ENCODE assay signal across 17 cellular contexts in genomic region chr11:67727066-67728040, GRCh38. TPM values are rescaled to one million over a fixed set of nuclear protein-coding genes. Genes with fewer than 3 reads are reported as not detected.
DNase-seq lines count a peak whose midpoint lies in the region; ATAC-seq and TF ChIP-seq lines count a peak whose summit lies in the region.
"Not testable (repeated sequence)": the region's sequence is repeated elsewhere in the genome, so short reads cannot be mapped to it uniquely, and the experiment has no call there.
"Had no signal": no experiment of that assay in that cellular context is flagged by ENCODE, and none has a peak within 500 bp of the region (broad histone marks: within the 10 kb centered on the region; RNA-seq: fewer than 3 reads in every experiment).

No MANE protein-coding gene starts in this region.

- H3K4me1 Mint-ChIP-seq in activated naive CD8-positive, alpha-beta T cell (ENCODE audit: low read depth) = peaks cover 18% of the 10 kb centered on the region
- peaks cover 12% of the 10 kb centered on the region for H3K4me1 Mint-ChIP-seq in memory B cell
- peaks cover 30% of the 10 kb centered on the region for H3K4me1 Mint-ChIP-seq in type B pancreatic cell (ENCODE audit: unreplicated experiment)

- peak; percentile 49 for ATAC-seq in memory B cell (ENCODE audit: low read depth)

- DNase-seq in HuH-7.5 (ENCODE audit: low spot score) = peak; percentile 5
- peak; percentile 31 to 39 for DNase-seq in activated CD4-positive, alpha-beta T cell treated with anti-CD3 and anti-CD28 coated beads for 4 hours
- DNase-seq in activated T-cell treated with anti-CD3 and anti-CD28 coated beads for 4 hours = peak; percentile 12
- peak in 1 of 2 donors; percentile 23 for DNase-seq in memory B cell (ENCODE audit: low spot score in 2 of 2)
- DNase-seq in stimulated activated CD4-positive, alpha-beta T cell treated with anti-CD3 and anti-CD28 coated beads, Interleukin-1b, Interleukin-23, amount 100 ng/mL, for 24 hours (ENCODE audit: low read depth in 4 of 4, low spot score in 1 of 4) = peak; percentile 7 to 48 (median 26)
- DNase-seq in stimulated activated CD8-positive, alpha-beta memory T cell treated with anti-CD3 and anti-CD28 coated beads, Interleukin-2, amount 100 ng/mL, for 48 hours (ENCODE audit: low read depth in 2 of 2) = peak; percentile 18 to 26
- not testable (repeated sequence) for DNase-seq in type B pancreatic cell (ENCODE audit: extremely low spot score, unreplicated experiment)

- TF ChIP-seq CTCF in type B pancreatic cell (conservative IDR thresholded peaks at IDR 0.05) = not testable (repeated sequence)

- H3K4me3 Mint-ChIP-seq in activated naive CD8-positive, alpha-beta T cell; memory B cell; type B pancreatic cell: not testable (repeated sequence)

- not testable (repeated sequence) for H3K9me3 Mint-ChIP-seq in activated naive CD8-positive, alpha-beta T cell (ENCODE audit: low read depth); memory B cell; type B pancreatic cell

- H3K36me3 Mint-ChIP-seq in activated naive CD8-positive, alpha-beta T cell; memory B cell; type B pancreatic cell: not testable (repeated sequence)

- H3K27ac Mint-ChIP-seq in activated naive CD8-positive, alpha-beta T cell = peak overlapping the region; percentile 28
- not testable (repeated sequence) for H3K27ac Mint-ChIP-seq in memory B cell
- H3K27ac Mint-ChIP-seq in type B pancreatic cell = peak overlapping the region; percentile 67

- not testable (repeated sequence) for H3K27me3 Mint-ChIP-seq in activated naive CD8-positive, alpha-beta T cell; memory B cell; type B pancreatic cell

RNA-seq across cellular contexts. Expression of gene ALDH3B2, which starts 52.9 kb away (rescaled TPM):
- 4.8 and 9.4 TPM in 2 replicates for total RNA-seq in type B pancreatic cell (ENCODE audit: low replicate concordance)
- total RNA-seq: aorta, dermis blood vessel endothelial cell, GM23248, lung microvascular endothelial cell, myocyte, occipital lobe, RPMI7951, T-helper 17 cell, thoracic aorta had no signal
